ENCODE assay signal across 17 cellular contexts in genomic region chr10:86078639-86079035, GRCh38.
DNase-seq lines count a peak whose midpoint lies in the region; ATAC-seq and TF ChIP-seq lines count a peak whose summit lies in the region.
"Had no signal": no experiment of that assay in that cellular context is flagged by ENCODE, and none has a peak within 500 bp of the region (broad histone marks: within the 10 kb centered on the region; RNA-seq: fewer than 3 reads in every experiment).

No MANE protein-coding gene starts in this region.

- no peaks in the 10 kb centered on the region for H3K36me3 ChIP-seq in heart left ventricle
- H3K36me3 ChIP-seq in neuronal stem cell (replicated peaks in 1 of 2; ENCODE audit: control insufficient read depth in 2 of 2, insufficient read depth in 2 of 2, low read length in 2 of 2), result no peaks in the 10 kb centered on the region
- H3K36me3 ChIP-seq: SJCRH30 had no signal

- no peak overlapping the region for H4K8ac ChIP-seq in neuronal stem cell (ENCODE audit: low read depth, low read length)

- no peak overlapping the region for H4K91ac ChIP-seq in neuronal stem cell (ENCODE audit: low read depth, low read length, poor library complexity)

- ATAC-seq in heart left ventricle, result no peak

- WGBS in heart left ventricle, 4 donors, result 77 to 86% (median 82%) methylated on average over 3 to 5 of the region's 5 CpGs
- WGBS in neuronal stem cell (ENCODE audit: extremely low coverage in 2 of 2, insufficient read length in 2 of 2, insufficient replicate concordance in 1 of 2), 2 donors, result no CpG with 5 or more reads among the region's 5 CpGs

- no peak overlapping the region for H2BK120ac ChIP-seq in neuronal stem cell (ENCODE audit: low read depth, low read length)

- H2AK5ac ChIP-seq in neuronal stem cell (ENCODE audit: low read depth, low read length), result no peak overlapping the region

- H3K9ac ChIP-seq in neuronal stem cell (ENCODE audit: low read depth, low read length, poor library complexity), result no peak overlapping the region
- H3K9ac ChIP-seq: GM23248 had no signal

- H2BK5ac ChIP-seq in neuronal stem cell (ENCODE audit: low read length), result no peak overlapping the region

- H3K27me3 ChIP-seq in heart left ventricle (no peaks in the 10 kb centered on the region), neuronal stem cell (ENCODE audit: control insufficient read depth in 3 of 3, insufficient read depth in 3 of 3, low read depth in 1 of 3, low read length in 3 of 3) (no peaks in the 10 kb centered on the region)
- H3K27me3 ChIP-seq: SJCRH30 had no signal

- no peak for TF ChIP-seq POLR2A in heart left ventricle (IDR thresholded peaks at IDR 0.05)

- H3K4me3 ChIP-seq in heart left ventricle, result no peak overlapping the region
- H3K4me3 ChIP-seq in coronary artery, result no peak overlapping the region
- H3K4me3 ChIP-seq in neuronal stem cell (ENCODE audit: low read length in 2 of 2), result no peak overlapping the region
- H3K4me3 ChIP-seq: GM23248, SJCRH30 had no signal

- intact Hi-C loops in cardiac septum (cut with DNase I) (no loop called here), heart left ventricle (cut with DNase I) (no loop called here)

- no peak overlapping the region for H2BK12ac ChIP-seq in neuronal stem cell (ENCODE audit: low read length)

- TF ChIP-seq CTCF in heart left ventricle (IDR thresholded peaks at IDR 0.05) (no peak), coronary artery (IDR thresholded peaks at IDR 0.05) (no peak)

- H3K9me3 ChIP-seq in heart left ventricle, result no peaks in the 10 kb centered on the region
- no peaks in the 10 kb centered on the region for H3K9me3 ChIP-seq in neuronal stem cell (replicated peaks in 1 of 2; ENCODE audit: control insufficient read depth in 2 of 2, insufficient read depth in 1 of 2, low read depth in 1 of 2, low read length in 2 of 2)
- H3K9me3 ChIP-seq: SJCRH30 had no signal

- H3K18ac ChIP-seq in neuronal stem cell (ENCODE audit: low read length), result peak overlapping the region; percentile 33

- no peak overlapping the region for H3K23ac ChIP-seq in neuronal stem cell (ENCODE audit: low read depth, low read length, poor library complexity)

- H3K4ac ChIP-seq in neuronal stem cell (ENCODE audit: low read length), result peak overlapping the region; percentile 68

- no peak overlapping the region for H2AFZ ChIP-seq in neuronal stem cell (ENCODE audit: low read length)
- H2AFZ ChIP-seq: GM23248 had no signal

- DNase-seq in cardiac septum (ENCODE audit: low spot score) (peak; percentile 66), heart left ventricle (no peak), coronary artery (ENCODE audit: low spot score) (peak; percentile 65), neuronal stem cell (ENCODE audit: low spot score) (no peak), substantia nigra (lab: John Stamatoyannopoulos, UW) (no peak), NCI-H510A treated with DMSO at 0.1 percent for 48 hours (lab: John Stamatoyannopoulos, UW) (no peak), cortex of kidney (lab: John Stamatoyannopoulos, UW) (no peak), iPS-NIHi11 (ENCODE audit: low spot score) (no peak)
- DNase-seq: 8988T; CD4-positive, alpha-beta memory T cell; DMS79 treated with DMSO at 0.1 percent for 48 hours; IMR-90; NCI-H187 treated with DMSO at 0.1 percent for 48 hours; OCI-M1; SJCRH30 had no signal

- no peak overlapping the region for H3K14ac ChIP-seq in neuronal stem cell (ENCODE audit: low read length)

- H3K4me2 ChIP-seq in neuronal stem cell (ENCODE audit: insufficient read depth, low read length, poor library complexity, severe bottlenecking), result no peak overlapping the region

- H3K27ac ChIP-seq in heart left ventricle, result no peak overlapping the region
- H3K27ac ChIP-seq in coronary artery, result no peak overlapping the region
- H3K27ac ChIP-seq in neuronal stem cell (replicated peaks; ENCODE audit: low read length), result no peak overlapping the region
- H3K27ac ChIP-seq in substantia nigra (ENCODE audit: low read depth, low read length, poor library complexity, severe bottlenecking), result peak overlapping the region; percentile 46
- H3K27ac ChIP-seq: GM23248, RWPE1, SJCRH30 had no signal

- H3K4me1 ChIP-seq in heart left ventricle (no peaks in the 10 kb centered on the region), neuronal stem cell (ENCODE audit: control insufficient read depth in 2 of 2, insufficient read depth in 1 of 2, low read depth in 1 of 2, low read length in 2 of 2) (peaks cover 0 to 5% of the 10 kb centered on the region in 2 donors)
- H3K4me1 ChIP-seq: SJCRH30 had no signal

- H2BK15ac ChIP-seq in neuronal stem cell (ENCODE audit: low read length), result no peak overlapping the region

- H3K79me1 ChIP-seq in neuronal stem cell (ENCODE audit: low read depth, low read length), result no peaks in the 10 kb centered on the region

Comparison
In these comparisons a context has a peak if more than half of its experiments do, and no peak if none do; other contexts are left out.
1. DNase-seq: peak in cardiac septum (single experiment) and coronary artery (single experiment); none in heart left ventricle (0 of 5), neuronal stem cell (single experiment), substantia nigra (0 of 49), NCI-H510A treated with DMSO at 0.1 percent for 48 hours (single experiment), cortex of kidney (single experiment) and iPS-NIHi11 (single experiment).